ENCODE assay signal across 14 cellular contexts in the genomic region with DNA sequence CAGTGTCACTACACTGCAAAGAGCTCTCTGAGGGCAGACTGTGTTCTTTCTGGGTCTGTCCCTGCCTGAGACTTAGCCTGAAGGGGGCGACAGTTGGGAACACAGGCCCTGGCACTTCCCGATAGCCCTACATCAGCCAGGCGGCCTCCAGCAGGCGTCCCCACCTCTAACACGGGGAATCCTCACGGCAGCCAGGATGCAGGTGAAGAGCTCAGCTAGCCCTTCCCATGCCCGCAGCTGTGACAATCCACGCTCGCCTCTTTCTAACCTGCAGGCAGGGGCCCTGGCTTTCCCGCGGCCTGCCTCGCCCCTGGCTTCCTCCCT. TPM values are rescaled to one million over a fixed set of nuclear protein-coding genes. Genes with fewer than 3 reads are reported as not detected.
A peak's percentile ranks its signal among the peaks of the same experiment; 100 is the strongest.
DNase-seq lines count a peak whose midpoint lies in the region; ATAC-seq and TF ChIP-seq lines count a peak whose summit lies in the region.
"Had no signal": no experiment of that assay in that cellular context is flagged by ENCODE, and none has a peak within 500 bp of the region (broad histone marks: within the 10 kb centered on the region; RNA-seq: fewer than 3 reads in every experiment).

No MANE protein-coding gene starts in this region.

- H3K9me3 Mint-ChIP-seq in natural killer cell, result no peaks in the 10 kb centered on the region

- no peak for ATAC-seq in natural killer cell
- no peak for ATAC-seq in GM19455 (IDR thresholded peaks at IDR 0.05; ENCODE audit: unreplicated experiment)

- peak overlapping the region; percentile 73 for H3K4me3 Mint-ChIP-seq in natural killer cell

- H3K27me3 Mint-ChIP-seq in natural killer cell (ENCODE audit: low read depth in 2 of 2), result no peaks in the 10 kb centered on the region

- WGBS in HUES64, result 73% methylated on average over 12 of the region's 12 CpGs

- peak overlapping the region; percentile 62; the same call in 1 of the 2 replicates for H3K27ac ChIP-seq in HUES64 (ENCODE audit: low read depth, low read length)

- no peaks in the 10 kb centered on the region for H3K9me3 ChIP-seq in HUES64 (ENCODE audit: insufficient read depth, low read depth, low read length)
- H3K9me3 ChIP-seq: suprapubic skin had no signal

- DNase-seq in DMS 273 (lab: John Stamatoyannopoulos, UW; ENCODE audit: unreplicated experiment), result peak; percentile 53
- DNase-seq in DMS 273 treated with DMSO at 0.1 percent for 48 hours (lab: John Stamatoyannopoulos, UW), result no peak
- no peak for DNase-seq in choroid plexus epithelial cell (ENCODE audit: low read depth)
- no peak for DNase-seq in natural killer cell
- no peak for DNase-seq in foreskin melanocyte
- no peak for DNase-seq in Ammon's horn (ENCODE audit: low spot score)
- DNase-seq: activated T-cell treated with anti-CD3 and anti-CD28 coated beads, Interleukin-2, amount 50 U/mL, for 48 hours; effector CD4-positive, alpha-beta T cell; NCI-H1092; occipital lobe; stimulated activated CD4-positive, alpha-beta T cell treated with anti-CD3 and anti-CD28 coated beads, Interleukin-1b, Interleukin-23, amount 100 ng/mL, for 48 hours had no signal

- H3K36me3 ChIP-seq in HUES64 (ENCODE audit: insufficient read depth, low read length), result peaks cover 79% of the 10 kb centered on the region

- H3K4me1 Mint-ChIP-seq in natural killer cell, result peaks cover 46 to 50% of the 10 kb centered on the region in 2 donors

- peaks cover 8% of the 10 kb centered on the region for H3K36me3 Mint-ChIP-seq in natural killer cell

- intact Hi-C loops in natural killer cell (cut with micrococcal nuclease), result no loop called here

- peaks cover 7% of the 10 kb centered on the region for H3K4me1 ChIP-seq in HUES64 (ENCODE audit: insufficient read depth, low read length)

- no peak overlapping the region for H3K4me3 ChIP-seq in HUES64 (ENCODE audit: low read length)
- H3K4me3 ChIP-seq in choroid plexus epithelial cell (ENCODE audit: low read depth, low read length), result no peak overlapping the region
- H3K4me3 ChIP-seq: suprapubic skin had no signal

- H3K27me3 ChIP-seq in HUES64 (ENCODE audit: insufficient read depth, low read length), result no peaks in the 10 kb centered on the region
- H3K27me3 ChIP-seq: suprapubic skin had no signal

- no peak overlapping the region for H3K9ac ChIP-seq in HUES64 (ENCODE audit: low read depth, low read length)

- peak overlapping the region; percentile 83 to 88 for H3K27ac Mint-ChIP-seq in natural killer cell

- TF ChIP-seq CTCF in choroid plexus epithelial cell (conservative IDR thresholded peaks at IDR 0.05; ENCODE audit: low read depth, low read length) (peak; percentile 50), natural killer cell (IDR thresholded peaks at IDR 0.05) (no peak)

RNA-seq across cellular contexts. Expression of gene MED22, which starts 5.9 kb away (rescaled TPM):
- polyA plus RNA-seq in HUES64 (2013, experiment 1 of 2), result 57.6 TPM
- polyA plus RNA-seq in HUES64 (2013, experiment 2 of 2), result 43.9 TPM
- 10 to 100 TPM; 23.8 to 37.0 (median 28.1) TPM for total RNA-seq in natural killer cell

RNA-seq across cellular contexts. Expression of gene RPL7A, which starts 6.0 kb away (rescaled TPM):
- 2,022 TPM for polyA plus RNA-seq in HUES64 (2013, experiment 1 of 2)
- polyA plus RNA-seq in HUES64 (2013, experiment 2 of 2), result 2,280 TPM
- total RNA-seq in natural killer cell, result 1,000 to 10,000 TPM; 1,409 to 1,616 (median 1,600) TPM

RNA-seq across cellular contexts. Expression of gene SURF6, which starts 6.1 kb away (rescaled TPM):
- 28.4 TPM for polyA plus RNA-seq in HUES64 (2013, experiment 1 of 2)
- polyA plus RNA-seq in HUES64 (2013, experiment 2 of 2), result 23.1 TPM
- 10 to 100 TPM; 13.8 to 23.5 (median 21.3) TPM for total RNA-seq in natural killer cell

RNA-seq across cellular contexts. Expression of gene SURF1, which starts 14.2 kb away (rescaled TPM):
- 28.1 TPM for polyA plus RNA-seq in HUES64 (2013, experiment 1 of 2)
- 33.2 TPM for polyA plus RNA-seq in HUES64 (2013, experiment 2 of 2)
- 10 to 100 TPM; 35.6 to 44.4 (median 37.2) TPM for total RNA-seq in natural killer cell

RNA-seq across cellular contexts. Expression of gene SURF2, which starts 14.3 kb away (rescaled TPM):
- 45.2 TPM for polyA plus RNA-seq in HUES64 (2013, experiment 1 of 2)
- 34.4 TPM for polyA plus RNA-seq in HUES64 (2013, experiment 2 of 2)
- 10 to 100 TPM; 14.3 to 14.9 (median 14.7) TPM for total RNA-seq in natural killer cell
